Comparison of ENCODE assay signal across 8 cellular contexts in the genomic region with DNA sequence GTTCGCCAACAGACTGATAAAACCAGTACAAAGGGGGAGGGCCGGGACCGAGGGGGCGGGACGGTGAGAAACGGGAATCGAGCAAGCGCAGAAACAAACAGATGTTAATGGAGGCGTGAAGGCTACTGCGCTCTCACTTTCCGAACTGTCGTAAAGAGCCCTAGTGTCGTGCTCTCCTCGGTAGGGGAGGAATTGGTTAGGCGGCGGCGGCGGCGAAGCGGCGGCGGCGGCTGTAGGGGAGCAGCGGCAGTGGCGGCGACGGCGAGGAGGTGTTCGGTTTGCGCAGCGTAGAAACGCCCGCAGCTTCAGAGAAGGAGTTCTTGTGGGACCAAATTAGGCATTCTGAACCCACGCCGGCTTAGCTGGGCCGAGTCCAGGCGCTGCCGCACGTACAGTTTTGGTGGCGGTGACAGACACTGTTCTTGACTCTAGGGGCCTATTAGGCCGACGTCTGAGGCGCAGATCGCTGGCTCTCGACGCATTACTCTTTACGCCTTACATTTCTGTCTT. TPM values are rescaled to one million over a fixed set of nuclear protein-coding genes. Genes with fewer than 3 reads are reported as not detected.
DNase-seq lines count a peak whose midpoint lies in the region; ATAC-seq and TF ChIP-seq lines count a peak whose summit lies in the region.

A gene (plus strand): TSS at position 163 of the 510 bp plus-strand sequence. CDS start 43,160 bp downstream, outside the sequence.

- peak within 1 kb of the TSS; percentile 92 for H3K4me3 ChIP-seq in BLaER1
- H3K4me3 ChIP-seq in left lung, result peak within 1 kb of the TSS; percentile 93 to 96

- peak within 1 kb of the TSS; percentile 72 for H3K4me2 ChIP-seq in BLaER1

- H3K4me1 ChIP-seq in BLaER1 (peaks cover 25% of the 10 kb centered on the region), left lung (peaks cover 0 to 46% of the 10 kb centered on the region in 2 donors)

- H3K9me3 ChIP-seq in BLaER1 (no peaks in the 10 kb centered on the region), left lung (no peaks in the 10 kb centered on the region)

- intact Hi-C loops in left lung (cut with DNase I), result no loop called here

- H3K27me3 ChIP-seq in BLaER1, result no peaks in the 10 kb centered on the region
- no peaks in the 10 kb centered on the region for H3K27me3 ChIP-seq in left lung

- peaks cover 46% of the 10 kb centered on the region for H4K20me1 ChIP-seq in BLaER1

- peaks cover 22% of the 10 kb centered on the region for H3K36me3 ChIP-seq in BLaER1
- H3K36me3 ChIP-seq in left lung, result peaks cover 0 to 14% of the 10 kb centered on the region in 2 donors

- no peak for TF ChIP-seq CTCF in left lung (IDR thresholded peaks at IDR 0.05)

- H3K27ac ChIP-seq in BLaER1 (peak within 1 kb of the TSS; percentile 86), left lung (peak within 1 kb of the TSS; percentile 92 to 95)

- H3K9ac ChIP-seq in BLaER1, result peak within 1 kb of the TSS; percentile 95

- ATAC-seq in GM19328 (IDR thresholded peaks at IDR 0.05; ENCODE audit: unreplicated experiment), result peak; percentile 65
- peak; percentile 71 for ATAC-seq in HG03521 (IDR thresholded peaks at IDR 0.05; ENCODE audit: unreplicated experiment)
- ATAC-seq in left lung, result peak; percentile 97

- DNase-seq in NCI-H748 treated with DMSO at 0.1 percent for 48 hours (lab: John Stamatoyannopoulos, UW) (peak; percentile 68), dermis blood vessel endothelial cell (peak; percentile 97), left lung (peak; percentile 92 to 93)
- peak; percentile 60 to 86 for DNase-seq in activated CD4-positive, alpha-beta T cell treated with anti-CD3 and anti-CD28 coated beads, Interleukin-2, amount 50 U/mL, for 24 hours (ENCODE audit: low read depth in 1 of 2, low spot score in 1 of 2)
- DNase-seq in stimulated activated CD4-positive, alpha-beta T cell treated with anti-CD3 and anti-CD28 coated beads, Interleukin-2, amount 100 ng/mL, for 48 hours, result peak; percentile 74 to 83

RNA-seq across cellular contexts. Expression of the gene that starts here (rescaled TPM):
- 16.2 and 22.2 TPM in 2 replicates for total RNA-seq in dermis blood vessel endothelial cell
- 10 to 100 TPM; 34.1 to 38.9 TPM for total RNA-seq in left lung

Comparison
In these comparisons a context has a peak if more than half of its experiments do, and no peak if none do; other contexts are left out.
1. Peak in every context shown above with its lines: DNase-seq, ATAC-seq, H3K4me3 ChIP-seq and H3K27ac ChIP-seq.